ENCODE assay signal across 15 cellular contexts in the genomic region with DNA sequence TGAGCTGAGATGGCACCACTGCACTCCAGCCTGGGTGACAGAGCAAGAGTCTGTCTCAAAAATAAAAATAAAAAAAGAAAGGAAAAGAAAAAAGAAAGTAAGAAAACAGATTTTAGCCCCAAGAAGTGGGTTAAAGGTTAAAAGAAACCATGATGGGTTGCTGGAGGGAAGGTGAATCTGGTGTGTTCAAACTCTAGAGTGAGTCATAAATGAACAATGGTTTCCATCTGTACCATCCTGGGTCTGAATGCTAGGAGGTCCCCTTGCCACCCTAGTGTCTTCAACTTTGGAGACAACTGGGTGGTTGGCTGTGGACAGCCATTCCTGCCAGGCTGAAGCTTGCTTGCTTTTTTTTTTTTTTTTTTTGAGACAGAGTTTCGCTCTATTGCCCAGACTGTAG. TPM values are rescaled to one million over a fixed set of nuclear protein-coding genes. Genes with fewer than 3 reads are reported as not detected.
DNase-seq lines count a peak whose midpoint lies in the region; ATAC-seq lines count a peak whose summit lies in the region.
"Had no signal": no experiment of that assay in that cellular context is flagged by ENCODE, and none has a peak within 500 bp of the region (broad histone marks: within the 10 kb centered on the region; RNA-seq: fewer than 3 reads in every experiment).

No MANE protein-coding gene starts in this region.

- DNase-seq in stimulated activated CD4-positive, alpha-beta T cell treated with anti-CD3 and anti-CD28 coated beads, Interleukin-4, amount 100 ng/mL, for 24 hours: peak; percentile 35
- no peak for DNase-seq in stimulated activated CD4-positive, alpha-beta T cell treated with anti-CD3 and anti-CD28 coated beads, Interleukin-2, amount 100 ng/mL, for 24 hours
- DNase-seq in RPMI7951 (ENCODE audit: low read depth) (peak; percentile 28), DMS 273 (lab: John Stamatoyannopoulos, UW; ENCODE audit: unreplicated experiment) (no peak)
- no peak for DNase-seq in activated naive CD4-positive, alpha-beta T cell treated with anti-CD3 and anti-CD28 coated beads, Interleukin-2, amount 50 U/mL, for 72 hours (ENCODE audit: low spot score in 2 of 2)
- DNase-seq: anterior cingulate cortex, DMS 273 treated with DMSO at 0.1 percent for 48 hours, islet precursor cell, Kasumi-1, NCI-H146, posterior cingulate gyrus had no signal

- ATAC-seq in activated naive CD4-positive, alpha-beta T cell treated with anti-CD3 and anti-CD28 coated beads, Interleukin-2, amount 50 U/mL, for 72 hours: peak; percentile 59 to 74
- ATAC-seq in GM21717 (IDR thresholded peaks at IDR 0.05; ENCODE audit: unreplicated experiment): no peak
- ATAC-seq in HG02588 (IDR thresholded peaks at IDR 0.05; ENCODE audit: unreplicated experiment): no peak
- ATAC-seq: stimulated activated memory B cell treated with anti-CD40 and anti-IgM and Interleukin-4, amounts not matched to agents 10 μg/mL and 1 μg/mL and 100 μg/mL, for 72 hours had no signal

- no peaks in the 10 kb centered on the region for H3K9me3 Mint-ChIP-seq in activated naive CD4-positive, alpha-beta T cell treated with anti-CD3 and anti-CD28 coated beads, Interleukin-2, amount 50 U/mL, for 72 hours
- H3K9me3 Mint-ChIP-seq: stimulated activated memory B cell treated with anti-CD40 and anti-IgM and Interleukin-4, amounts not matched to agents 10 μg/mL and 1 μg/mL and 100 μg/mL, for 72 hours had no signal

- peak overlapping the region; percentile 95 for H3K27ac Mint-ChIP-seq in activated naive CD4-positive, alpha-beta T cell treated with anti-CD3 and anti-CD28 coated beads, Interleukin-2, amount 50 U/mL, for 72 hours
- H3K27ac Mint-ChIP-seq: B cell had no signal

- peaks cover 24 to 40% of the 10 kb centered on the region in 2 donors for H3K36me3 Mint-ChIP-seq in activated naive CD4-positive, alpha-beta T cell treated with anti-CD3 and anti-CD28 coated beads, Interleukin-2, amount 50 U/mL, for 72 hours

RNA-seq across cellular contexts. Expression of gene RPS26, which starts 1.6 kb away (rescaled TPM):
- total RNA-seq in RPMI7951 (2014; rRNA removed; shearing (Covaris generic)): 1,489 and 2,299 TPM in 2 replicates
- total RNA-seq in activated naive CD4-positive, alpha-beta T cell treated with anti-CD3 and anti-CD28 coated beads, Interleukin-2, amount 50 U/mL, for 72 hours: 10 to 100 TPM; 47.4 to 49.0 TPM

RNA-seq across cellular contexts. Expression of gene IKZF4, which starts 19.3 kb away (rescaled TPM):
- 0.78 and 1.8 TPM in 2 replicates for total RNA-seq in RPMI7951 (2014; rRNA removed; shearing (Covaris generic))
- 10 to 100 TPM; 17.0 to 19.5 TPM for total RNA-seq in activated naive CD4-positive, alpha-beta T cell treated with anti-CD3 and anti-CD28 coated beads, Interleukin-2, amount 50 U/mL, for 72 hours

RNA-seq across cellular contexts. Expression of gene ERBB3, which starts 39.8 kb away (rescaled TPM):
- total RNA-seq in RPMI7951 (2014; rRNA removed; shearing (Covaris generic)): 3.0 and 5.4 TPM in 2 replicates
- total RNA-seq in activated naive CD4-positive, alpha-beta T cell treated with anti-CD3 and anti-CD28 coated beads, Interleukin-2, amount 50 U/mL, for 72 hours: under 1 TPM; 0.25 to 0.34 TPM
- total RNA-seq: B cell had no signal

RNA-seq across cellular contexts. Expression of gene SUOX, which starts 43.1 kb away (rescaled TPM):
- total RNA-seq in RPMI7951 (2014; rRNA removed; shearing (Covaris generic)): 10.7 and 13.6 TPM in 2 replicates
- total RNA-seq in activated naive CD4-positive, alpha-beta T cell treated with anti-CD3 and anti-CD28 coated beads, Interleukin-2, amount 50 U/mL, for 72 hours: 10 to 100 TPM in 1 of 2 donors, 1 to 10 TPM in 1; 5.7 to 15.5 TPM

Comparison
In these comparisons a context has a peak if more than half of its experiments do, and no peak if none do; other contexts are left out.
1. DNase-seq: peak in stimulated activated CD4-positive, alpha-beta T cell treated with anti-CD3 and anti-CD28 coated beads, Interleukin-4, amount 100 ng/mL, for 24 hours (single experiment) and RPMI7951 (single experiment); none in stimulated activated CD4-positive, alpha-beta T cell treated with anti-CD3 and anti-CD28 coated beads, Interleukin-2, amount 100 ng/mL, for 24 hours (0 of 2), activated naive CD4-positive, alpha-beta T cell treated with anti-CD3 and anti-CD28 coated beads, Interleukin-2, amount 50 U/mL, for 72 hours (0 of 2) and DMS 273 (single experiment).
2. ATAC-seq: peak in activated naive CD4-positive, alpha-beta T cell treated with anti-CD3 and anti-CD28 coated beads, Interleukin-2, amount 50 U/mL, for 72 hours (2 of 2); none in GM21717 (single experiment) and HG02588 (single experiment).
3. RNA of gene RPS26, which starts 1.6 kb away (total RNA-seq): 1,489 to 2,299 TPM in RPMI7951; 47.4 to 49.0 TPM in activated naive CD4-positive, alpha-beta T cell treated with anti-CD3 and anti-CD28 coated beads, Interleukin-2, amount 50 U/mL, for 72 hours; every median in the first group is over 10 times any median in the second.